ENCODE assay signal across 8 cellular contexts in the genomic region with DNA sequence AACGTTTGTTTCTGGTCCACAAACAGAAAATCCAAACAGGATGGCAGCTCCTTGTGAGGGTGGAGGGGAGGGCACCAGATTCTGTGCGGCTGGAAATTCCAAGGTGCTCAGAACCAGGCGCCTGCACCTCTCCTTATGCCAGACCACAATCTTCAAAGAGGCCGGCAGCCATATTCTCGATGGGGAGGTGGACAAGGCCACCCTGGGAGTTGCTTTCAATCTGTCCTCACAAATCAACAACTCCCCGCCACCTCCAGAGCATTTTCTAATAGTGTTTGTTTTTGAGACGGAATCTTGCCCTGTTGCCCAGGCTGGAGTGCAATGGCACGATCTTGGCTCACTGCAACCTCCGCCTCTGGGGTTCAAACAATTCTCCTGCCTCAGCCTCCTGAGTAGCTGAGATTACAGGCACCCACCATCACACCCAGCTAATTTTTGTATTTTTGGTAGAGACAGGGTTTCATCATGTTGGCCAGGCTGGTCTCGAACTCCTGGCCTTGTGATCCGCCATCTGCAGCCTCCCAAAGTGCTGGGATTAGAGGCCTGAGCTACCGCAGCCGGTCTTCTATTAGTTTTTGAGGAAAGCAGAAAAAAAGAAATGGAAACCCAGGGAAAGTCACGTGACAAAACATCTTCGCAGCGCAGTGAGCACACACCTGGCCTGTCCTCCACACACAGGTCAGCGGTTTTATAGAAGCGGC. TPM values are rescaled to one million over a fixed set of nuclear protein-coding genes. Genes with fewer than 3 reads are reported as not detected.
DNase-seq lines count a peak whose midpoint lies in the region; ATAC-seq and TF ChIP-seq lines count a peak whose summit lies in the region.
"Not testable (repeated sequence)": the region's sequence is repeated elsewhere in the genome, so short reads cannot be mapped to it uniquely, and the experiment has no call there.

No MANE protein-coding gene starts in this region.

- not testable (repeated sequence) for DNase-seq in CD4-positive, CD25-positive, alpha-beta regulatory T cell; immature natural killer cell; osteocyte (ENCODE audit: extremely low spot score, unreplicated experiment); transverse colon
- peak; percentile 62 for DNase-seq in activated CD4-positive, alpha-beta T cell treated with anti-CD3 and anti-CD28 coated beads, Interleukin-2, amount 10 ng/mL, durations not matched to agents 24 days and 14 days
- DNase-seq in coronary artery (ENCODE audit: low spot score): peak; percentile 16

- H3K27ac Mint-ChIP-seq in CD4-positive, CD25-positive, alpha-beta regulatory T cell: peak overlapping the region; percentile 85 to 95 (median 94)
- H3K27ac Mint-ChIP-seq in IgD-negative memory B cell: peak overlapping the region; percentile 86 to 100 (median 87)
- H3K27ac Mint-ChIP-seq in activated CD4-positive, alpha-beta T cell treated with anti-CD3 and anti-CD28 coated beads, Interleukin-2, amount 10 ng/mL, durations not matched to agents 24 days and 14 days: peak overlapping the region; percentile 89
- H3K27ac Mint-ChIP-seq in activated T-helper 17 cell treated with anti-CD3 and anti-CD28 coated beads, Interleukin-2, amount 50 U/mL, for 72 hours: peak overlapping the region; percentile 83
- H3K27ac Mint-ChIP-seq in immature natural killer cell: peak overlapping the region in 5 of 6 donors; percentile 17 to 49 (median 28)
- H3K27ac Mint-ChIP-seq in osteocyte (ENCODE audit: unreplicated experiment): peak overlapping the region; percentile 83

- in situ Hi-C loops in transverse colon (cut with MboI; ENCODE audit: low pct_ligation_motif_present in 1 of 4, low pct_unique_long_range_greater_than_20kb in 1 of 4, low sequenced_read_pairs in 3 of 4): not testable (repeated sequence)

- H3K4me3 ChIP-seq in CD4-positive, CD25-positive, alpha-beta regulatory T cell (ENCODE audit: low read depth, low read length); coronary artery; transverse colon: not testable (repeated sequence)

- peaks cover 13% of the 10 kb centered on the region for H3K4me1 ChIP-seq in CD4-positive, CD25-positive, alpha-beta regulatory T cell (ENCODE audit: control insufficient read depth, insufficient read depth, low read length, poor library complexity, severe bottlenecking)
- H3K4me1 ChIP-seq in transverse colon: peaks cover 0 to 12% (median 0%) of the 10 kb centered on the region in 4 donors

- not testable (repeated sequence) for H3K27me3 Mint-ChIP-seq in CD4-positive, CD25-positive, alpha-beta regulatory T cell; IgD-negative memory B cell; activated CD4-positive, alpha-beta T cell treated with anti-CD3 and anti-CD28 coated beads, Interleukin-2, amount 10 ng/mL, durations not matched to agents 24 days and 14 days; activated T-helper 17 cell treated with anti-CD3 and anti-CD28 coated beads, Interleukin-2, amount 50 U/mL, for 72 hours; immature natural killer cell (ENCODE audit: low read depth in 3 of 3); osteocyte (ENCODE audit: unreplicated experiment)

- H3K4me1 Mint-ChIP-seq in CD4-positive, CD25-positive, alpha-beta regulatory T cell: peaks cover 9 to 23% (median 13%) of the 10 kb centered on the region in 4 donors
- H3K4me1 Mint-ChIP-seq in IgD-negative memory B cell (peaks cover 10 to 15% (median 11%) of the 10 kb centered on the region in 3 donors), immature natural killer cell (peaks cover 4 to 11% of the 10 kb centered on the region in 2 donors)
- peaks cover 18% of the 10 kb centered on the region for H3K4me1 Mint-ChIP-seq in activated CD4-positive, alpha-beta T cell treated with anti-CD3 and anti-CD28 coated beads, Interleukin-2, amount 10 ng/mL, durations not matched to agents 24 days and 14 days
- not testable (repeated sequence) for H3K4me1 Mint-ChIP-seq in activated T-helper 17 cell treated with anti-CD3 and anti-CD28 coated beads, Interleukin-2, amount 50 U/mL, for 72 hours; osteocyte (ENCODE audit: unreplicated experiment)

- H3K9me3 ChIP-seq in CD4-positive, CD25-positive, alpha-beta regulatory T cell (ENCODE audit: control insufficient read depth in 2 of 2, low read length in 2 of 2); transverse colon: not testable (repeated sequence)

- H3K9me3 Mint-ChIP-seq in CD4-positive, CD25-positive, alpha-beta regulatory T cell; IgD-negative memory B cell; activated CD4-positive, alpha-beta T cell treated with anti-CD3 and anti-CD28 coated beads, Interleukin-2, amount 10 ng/mL, durations not matched to agents 24 days and 14 days; activated T-helper 17 cell treated with anti-CD3 and anti-CD28 coated beads, Interleukin-2, amount 50 U/mL, for 72 hours; immature natural killer cell; osteocyte (ENCODE audit: unreplicated experiment): not testable (repeated sequence)

- not testable (repeated sequence) for ATAC-seq in CD4-positive, CD25-positive, alpha-beta regulatory T cell (ENCODE audit: low read depth in 2 of 2); activated T-helper 17 cell treated with anti-CD3 and anti-CD28 coated beads, Interleukin-2, amount 50 U/mL, for 72 hours (replicated peaks)

- TF ChIP-seq POLR2A in transverse colon (IDR thresholded peaks at IDR 0.05): not testable (repeated sequence)

- H3K36me3 ChIP-seq in CD4-positive, CD25-positive, alpha-beta regulatory T cell (ENCODE audit: control insufficient read depth, insufficient read depth, low read length): peaks cover 23% of the 10 kb centered on the region
- H3K36me3 ChIP-seq in transverse colon: peaks cover 0 to 20% (median 8%) of the 10 kb centered on the region in 4 donors

- 92% methylated on average over 16 of the region's 18 CpGs; no CpG with 5 or more reads in 1 of the 2 donors for WGBS in transverse colon (ENCODE audit: low coverage in 1 of 2), 2 donors

- intact Hi-C loops in activated CD4-positive, alpha-beta T cell treated with anti-CD3 and anti-CD28 coated beads, Interleukin-2, amount 10 ng/mL, durations not matched to agents 24 days and 14 days (cut with micrococcal nuclease); transverse colon (cut with DNase I; ENCODE audit: low total_unique reads): not testable (repeated sequence)

- not testable (repeated sequence) for TF ChIP-seq CTCF in coronary artery (IDR thresholded peaks at IDR 0.05); osteocyte (IDR thresholded peaks at IDR 0.05); transverse colon (IDR thresholded peaks at IDR 0.05)

- peak overlapping the region; percentile 62 for H3K27ac ChIP-seq in CD4-positive, CD25-positive, alpha-beta regulatory T cell (ENCODE audit: insufficient read depth, low read length, poor library complexity, severe bottlenecking)
- H3K27ac ChIP-seq in coronary artery: peak overlapping the region in 1 of 2 donors; percentile 53
- peak overlapping the region in 3 of 4 donors; percentile 29 to 76 (median 52) for H3K27ac ChIP-seq in transverse colon

- H3K36me3 Mint-ChIP-seq in CD4-positive, CD25-positive, alpha-beta regulatory T cell: peaks cover 12% of the 10 kb centered on the region
- not testable (repeated sequence) for H3K36me3 Mint-ChIP-seq in IgD-negative memory B cell
- H3K36me3 Mint-ChIP-seq in activated CD4-positive, alpha-beta T cell treated with anti-CD3 and anti-CD28 coated beads, Interleukin-2, amount 10 ng/mL, durations not matched to agents 24 days and 14 days (ENCODE audit: low read depth): peaks cover 20% of the 10 kb centered on the region
- peaks cover 37% of the 10 kb centered on the region for H3K36me3 Mint-ChIP-seq in activated T-helper 17 cell treated with anti-CD3 and anti-CD28 coated beads, Interleukin-2, amount 50 U/mL, for 72 hours (ENCODE audit: low read depth)
- H3K36me3 Mint-ChIP-seq in immature natural killer cell (peaks cover 5 to 12% (median 7%) of the 10 kb centered on the region in 3 donors), osteocyte (ENCODE audit: unreplicated experiment) (peaks cover 16% of the 10 kb centered on the region)

- peak overlapping the region in 2 of 4 donors; percentile 15 to 31 for H3K4me3 Mint-ChIP-seq in CD4-positive, CD25-positive, alpha-beta regulatory T cell
- H3K4me3 Mint-ChIP-seq in IgD-negative memory B cell: peak overlapping the region in 3 of 4 donors; percentile 3 to 99 (median 88)
- H3K4me3 Mint-ChIP-seq in activated CD4-positive, alpha-beta T cell treated with anti-CD3 and anti-CD28 coated beads, Interleukin-2, amount 10 ng/mL, durations not matched to agents 24 days and 14 days: peak overlapping the region; percentile 73
- H3K4me3 Mint-ChIP-seq in activated T-helper 17 cell treated with anti-CD3 and anti-CD28 coated beads, Interleukin-2, amount 50 U/mL, for 72 hours: peak overlapping the region; percentile 54
- not testable (repeated sequence) for H3K4me3 Mint-ChIP-seq in immature natural killer cell; osteocyte (ENCODE audit: unreplicated experiment)

- H3K27me3 ChIP-seq in CD4-positive, CD25-positive, alpha-beta regulatory T cell (ENCODE audit: control insufficient read depth, insufficient read depth, low read length); transverse colon: not testable (repeated sequence)

- TF ChIP-seq EP300 in transverse colon (IDR thresholded peaks at IDR 0.05; ENCODE audit: low read depth): not testable (repeated sequence)

RNA-seq across cellular contexts. Expression of a gene that starts 5.1 kb away (rescaled TPM):
- total RNA-seq in CD4-positive, CD25-positive, alpha-beta regulatory T cell: 212 TPM
- 10 to 100 TPM; 10.2 to 30.4 (median 15.3) TPM for polyA plus RNA-seq in CD4-positive, CD25-positive, alpha-beta regulatory T cell
- polyA plus RNA-seq in IgD-negative memory B cell: 20.7 TPM
- 68.3 and 70.4 TPM in 2 replicates for total RNA-seq in activated CD4-positive, alpha-beta T cell treated with anti-CD3 and anti-CD28 coated beads, Interleukin-2, amount 10 ng/mL, durations not matched to agents 24 days and 14 days
- 10 to 100 TPM; 51.8 to 65.6 TPM for total RNA-seq in activated T-helper 17 cell treated with anti-CD3 and anti-CD28 coated beads, Interleukin-2, amount 50 U/mL, for 72 hours
- 10 to 100 TPM in 2 of 3 donors, 1 to 10 TPM in 1; 1.6 to 32.6 (median 14.9) TPM for polyA plus RNA-seq in immature natural killer cell
- total RNA-seq in osteocyte: 44.2 and 51.3 TPM in 2 replicates
- total RNA-seq in transverse colon: 100 to 1,000 TPM in 2 of 4 donors, 10 to 100 TPM in 2; 52.9 to 250 (median 161) TPM

RNA-seq across cellular contexts. Expression of a gene that starts 36.7 kb away (rescaled TPM):
- 77.6 TPM for total RNA-seq in CD4-positive, CD25-positive, alpha-beta regulatory T cell
- polyA plus RNA-seq in CD4-positive, CD25-positive, alpha-beta regulatory T cell: 10 to 100 TPM; 25.8 to 32.0 (median 30.6) TPM
- 41.0 TPM for polyA plus RNA-seq in IgD-negative memory B cell
- total RNA-seq in activated CD4-positive, alpha-beta T cell treated with anti-CD3 and anti-CD28 coated beads, Interleukin-2, amount 10 ng/mL, durations not matched to agents 24 days and 14 days: 40.3 and 41.5 TPM in 2 replicates
- 10 to 100 TPM; 31.4 to 38.5 TPM for total RNA-seq in activated T-helper 17 cell treated with anti-CD3 and anti-CD28 coated beads, Interleukin-2, amount 50 U/mL, for 72 hours
- polyA plus RNA-seq in immature natural killer cell: 10 to 100 TPM; 14.4 to 37.7 (median 18.1) TPM
- total RNA-seq in osteocyte: 84.9 and 85.2 TPM in 2 replicates
- total RNA-seq in transverse colon: 100 to 1,000 TPM in 2 of 4 donors, 10 to 100 TPM in 2; 63.4 to 202 (median 83.9) TPM

RNA-seq across cellular contexts. Expression of a gene that starts 49.0 kb away (rescaled TPM):
- 52.6 TPM for total RNA-seq in CD4-positive, CD25-positive, alpha-beta regulatory T cell
- 10 to 100 TPM; 18.7 to 27.1 (median 21.2) TPM for polyA plus RNA-seq in CD4-positive, CD25-positive, alpha-beta regulatory T cell
- polyA plus RNA-seq in IgD-negative memory B cell: 55.6 TPM
- 91.3 and 94.5 TPM in 2 replicates for total RNA-seq in activated CD4-positive, alpha-beta T cell treated with anti-CD3 and anti-CD28 coated beads, Interleukin-2, amount 10 ng/mL, durations not matched to agents 24 days and 14 days
- total RNA-seq in activated T-helper 17 cell treated with anti-CD3 and anti-CD28 coated beads, Interleukin-2, amount 50 U/mL, for 72 hours: 10 to 100 TPM; 39.0 to 90.2 TPM
- polyA plus RNA-seq in immature natural killer cell: 10 to 100 TPM; 30.9 to 53.3 (median 37.3) TPM
- total RNA-seq in osteocyte: 75.2 and 84.3 TPM in 2 replicates
- total RNA-seq in transverse colon: 100 to 1,000 TPM; 129 to 191 (median 152) TPM

Comparison
In these comparisons a context has a peak if more than half of its experiments do, and no peak if none do; other contexts are left out.
1. H3K27ac Mint-ChIP-seq: peak in every context shown above with its lines; median percentile 94 in CD4-positive, CD25-positive, alpha-beta regulatory T cell; 89 in activated CD4-positive, alpha-beta T cell treated with anti-CD3 and anti-CD28 coated beads, Interleukin-2, amount 10 ng/mL, durations not matched to agents 24 days and 14 days; 87 in IgD-negative memory B cell; 83 in activated T-helper 17 cell treated with anti-CD3 and anti-CD28 coated beads, Interleukin-2, amount 50 U/mL, for 72 hours; 83 in osteocyte; 28 in immature natural killer cell.